ENCODE assay signal across 1 cellular context in the genomic region with DNA sequence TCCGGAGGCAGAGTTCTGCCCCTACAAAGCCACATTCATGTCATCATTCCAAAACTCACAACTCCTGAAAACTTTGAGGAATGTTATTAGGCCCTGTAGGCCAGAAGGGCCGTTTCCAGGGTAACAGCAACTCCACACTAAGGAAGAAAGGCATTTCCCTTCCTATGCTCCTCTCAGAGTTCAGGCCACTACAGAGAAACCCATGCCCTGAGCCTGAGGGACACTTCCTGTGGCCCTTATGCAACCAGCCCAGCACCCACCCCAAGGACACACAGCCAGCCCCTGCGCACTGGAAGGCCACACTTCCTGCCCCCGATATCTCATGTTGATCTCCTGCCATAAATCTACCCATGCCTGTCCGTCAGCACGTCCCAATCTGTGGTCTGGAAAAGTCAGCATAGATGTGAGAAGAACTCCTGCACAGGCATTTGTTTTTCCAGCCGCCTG.
TF ChIP-seq lines count a peak whose summit lies in the region.

No MANE protein-coding gene starts in this region.

TF ChIP-seq in K562, 482 proteins besides CTCF, POLR2A, EP300 and RAD21 (continued from another document):
- TF ChIP-seq, protein P1, sequence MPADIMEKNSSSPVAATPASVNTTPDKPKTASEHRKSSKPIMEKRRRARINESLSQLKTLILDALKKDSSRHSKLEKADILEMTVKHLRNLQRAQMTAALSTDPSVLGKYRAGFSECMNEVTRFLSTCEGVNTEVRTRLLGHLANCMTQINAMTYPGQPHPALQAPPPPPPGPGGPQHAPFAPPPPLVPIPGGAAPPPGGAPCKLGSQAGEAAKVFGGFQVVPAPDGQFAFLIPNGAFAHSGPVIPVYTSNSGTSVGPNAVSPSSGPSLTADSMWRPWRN (IDR thresholded peaks at IDR 0.05; ENCODE audit: low read depth) = peak; percentile 80
- 0 out of 2 replicates have a peak, but pooled peaks have one; percentile 11 for TF ChIP-seq JUND (IDR thresholded peaks at IDR 0.05; ENCODE audit: borderline replicate concordance, low read depth, low read length)
- no peak; the same call in 2 of the 3 replicates for TF ChIP-seq JUND (tag; IDR thresholded peaks at IDR 0.05; ENCODE audit: borderline replicate concordance, low read depth, low read length)
- TF ChIP-seq FOXK1 (CRISPR knock-in tag; IDR thresholded peaks at IDR 0.05; ENCODE audit: borderline replicate concordance) = no peak
- TF ChIP-seq ZNF717 (CRISPR knock-in tag; IDR thresholded peaks at IDR 0.05) = no peak
- TF ChIP-seq MAZ (CRISPR knock-in tag; conservative IDR thresholded peaks at IDR 0.05 in 1 of 2, IDR thresholded peaks at IDR 0.05 in 1 of 2) = 0 out of 4 replicates have a peak, but pooled peaks of 1 of the 2 experiments have one; percentile 37
- TF ChIP-seq, protein P2, sequence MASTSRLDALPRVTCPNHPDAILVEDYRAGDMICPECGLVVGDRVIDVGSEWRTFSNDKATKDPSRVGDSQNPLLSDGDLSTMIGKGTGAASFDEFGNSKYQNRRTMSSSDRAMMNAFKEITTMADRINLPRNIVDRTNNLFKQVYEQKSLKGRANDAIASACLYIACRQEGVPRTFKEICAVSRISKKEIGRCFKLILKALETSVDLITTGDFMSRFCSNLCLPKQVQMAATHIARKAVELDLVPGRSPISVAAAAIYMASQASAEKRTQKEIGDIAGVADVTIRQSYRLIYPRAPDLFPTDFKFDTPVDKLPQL (IDR thresholded peaks at IDR 0.05; ENCODE audit: extremely low read depth, insufficient read length) = no peak
- TF ChIP-seq GABPA (tag; conservative IDR thresholded peaks at IDR 0.05; ENCODE audit: low read depth) = peak; percentile 72
- TF ChIP-seq SMAD4 (CRISPR knock-in tag; conservative IDR thresholded peaks at IDR 0.05) = 0 out of 2 replicates have a peak, but pooled peaks have one; percentile 40
